In genomic region chr5:1736065-1736464, GRCh38 we compare ENCODE assay signal across 26 cellular contexts.
"Had no signal": no experiment of that assay in that cellular context is flagged by ENCODE, and none has a peak within 500 bp of the region (broad histone marks: within the 10 kb centered on the region; RNA-seq: fewer than 3 reads in every experiment).

No MANE protein-coding gene starts in this region.

- H3K36me3 ChIP-seq: esophagus muscularis mucosa, heart right ventricle, left ventricle myocardium inferior, ovary, transverse colon, uterus had no signal

- DNase-seq: activated CD4-positive, alpha-beta T cell treated with anti-CD3 and anti-CD28 coated beads for 48 hours; activated naive CD8-positive, alpha-beta T cell treated with anti-CD3 and anti-CD28 coated beads, Interleukin-2, amount 50 U/mL, for 24 hours; activated T-cell treated with anti-CD3 and anti-CD28 coated beads, Interleukin-2, amount 50 U/mL, for 4 hours; amygdala; caudate nucleus; cortex of kidney; foreskin keratinocyte; heart right ventricle; left ventricle myocardium inferior; mucosa of descending colon; ovary; psoas muscle; stimulated activated CD4-positive, alpha-beta T cell treated with anti-CD3 and anti-CD28 coated beads, Interleukin-15, amount 100 ng/mL, for 24 hours; stimulated activated CD4-positive, alpha-beta T cell treated with anti-CD3 and anti-CD28 coated beads, Interleukin-2, amount 100 ng/mL, for 24 hours; stimulated activated naive CD4-positive, alpha-beta T cell treated with Interleukin-2 at 50 U/mL for 16 hours; transverse colon; uterus had no signal

- H3K9me3 Mint-ChIP-seq: natural killer cell treated with Interleukin-12 subunit alpha and Interleukin-12 subunit beta and Interleukin-15 and Interleukin-18, amount 100 ng/mL, for 72 hours had no signal

- H3K4me2 ChIP-seq: smooth muscle cell had no signal

- H3K4me1 ChIP-seq: esophagus muscularis mucosa, foreskin keratinocyte, heart right ventricle, left ventricle myocardium inferior, psoas muscle, transverse colon, uterus had no signal

- H3K27ac ChIP-seq: esophagus muscularis mucosa, foreskin keratinocyte, heart right ventricle, left ventricle myocardium inferior, ovary, psoas muscle, SK-N-MC, transverse colon, uterus, VCaP had no signal

- H3K27ac Mint-ChIP-seq: activated naive CD4-positive, alpha-beta T cell treated with anti-CD3 and anti-CD28 coated beads, Interleukin-2, amount 50 U/mL, for 24 hours; activated naive CD8-positive, alpha-beta T cell treated with anti-CD3 and anti-CD28 coated beads, Interleukin-2, amount 50 U/mL, for 24 hours; activated T-helper 2 cell treated with anti-CD3 and anti-CD28 coated beads, Interferon-gamma antibody, Interleukin-2, Interleukin-4, amounts not matched to agents 10 μg/mL and 5 μg/mL and 100 μg/mL, durations not matched to agents 14 hours and 24 hours and 36 hours; natural killer cell treated with Interleukin-12 subunit alpha and Interleukin-12 subunit beta and Interleukin-15 and Interleukin-18, amount 100 ng/mL, for 72 hours had no signal

- ATAC-seq: activated naive CD8-positive, alpha-beta T cell treated with anti-CD3 and anti-CD28 coated beads, Interleukin-2, amount 50 U/mL, for 24 hours; foreskin keratinocyte; heart right ventricle; mucosa of descending colon; natural killer cell treated with Interleukin-12 subunit alpha and Interleukin-12 subunit beta and Interleukin-15 and Interleukin-18, amount 100 ng/mL, for 72 hours; psoas muscle had no signal

- H3K27me3 ChIP-seq: foreskin keratinocyte, ovary, transverse colon, uterus had no signal

- FAIRE-seq: islet of Langerhans, TTC549 had no signal

- H3K4me1 Mint-ChIP-seq: activated naive CD4-positive, alpha-beta T cell treated with anti-CD3 and anti-CD28 coated beads, Interleukin-2, amount 50 U/mL, for 24 hours; activated naive CD8-positive, alpha-beta T cell treated with anti-CD3 and anti-CD28 coated beads, Interleukin-2, amount 50 U/mL, for 24 hours had no signal

- H3K9me3 ChIP-seq: mucosa of descending colon, ovary, uterus had no signal

- H3K4me3 Mint-ChIP-seq: activated naive CD4-positive, alpha-beta T cell treated with anti-CD3 and anti-CD28 coated beads, Interleukin-2, amount 50 U/mL, for 24 hours; activated naive CD8-positive, alpha-beta T cell treated with anti-CD3 and anti-CD28 coated beads, Interleukin-2, amount 50 U/mL, for 24 hours; activated T-cell treated with anti-CD3 and anti-CD28 coated beads, Interleukin-2, amount 50 U/mL, for 4 hours; natural killer cell treated with Interleukin-12 subunit alpha and Interleukin-12 subunit beta and Interleukin-15 and Interleukin-18, amount 100 ng/mL, for 72 hours had no signal

- H3K4me3 ChIP-seq: esophagus muscularis mucosa, heart right ventricle, left ventricle myocardium inferior, mucosa of descending colon, ovary, psoas muscle, SK-N-MC, smooth muscle cell, transverse colon, uterus had no signal
